Comparison of ENCODE assay signal across 22 cellular contexts in genomic region chr1:9190234-9190633, GRCh38. TPM values are rescaled to one million over a fixed set of nuclear protein-coding genes. Genes with fewer than 3 reads are reported as not detected.
DNase-seq lines count a peak whose midpoint lies in the region; ATAC-seq and TF ChIP-seq lines count a peak whose summit lies in the region.
"Had no signal": no experiment of that assay in that cellular context is flagged by ENCODE, and none has a peak within 500 bp of the region (broad histone marks: within the 10 kb centered on the region; RNA-seq: fewer than 3 reads in every experiment).

No MANE protein-coding gene starts in this region.

- no peak overlapping the region for H3K4me2 ChIP-seq in H9 (ENCODE audit: insufficient read depth, insufficient read length, low read length)
- H3K4me2 ChIP-seq: BLaER1 had no signal

- no peak overlapping the region for H3K9ac ChIP-seq in H9 (ENCODE audit: extremely low read depth, insufficient read length, low read length)
- H3K9ac ChIP-seq: BLaER1 had no signal

- no peak overlapping the region for H2BK20ac ChIP-seq in H9 (ENCODE audit: low read depth, low read length, poor library complexity, severe bottlenecking)

- H3K56ac ChIP-seq in H9 (ENCODE audit: insufficient read length, low read depth, low read length) = no peak overlapping the region

- H3K23ac ChIP-seq in H9 (ENCODE audit: insufficient read length, low read depth, low read length) = no peak overlapping the region

- no peak overlapping the region for H3K27ac ChIP-seq in H9 (ENCODE audit: insufficient read length, low read depth, low read length)
- H3K27ac ChIP-seq: BLaER1 had no signal

- no peaks in the 10 kb centered on the region for H3K23me2 ChIP-seq in H9 (ENCODE audit: insufficient read length, low read depth, low read length, poor library complexity, severe bottlenecking)

- H3K36me3 Mint-ChIP-seq in Caco-2 (ENCODE audit: insufficient read depth, unreplicated experiment) = no peaks in the 10 kb centered on the region
- peaks cover 0 to 3% (median 2%) of the 10 kb centered on the region in 3 experiments; a peak in 1 of 7 replicates for H3K36me3 Mint-ChIP-seq in H9 (ENCODE audit: insufficient read depth in 1 of 3, low read depth in 3 of 3)
- peaks cover 10% of the 10 kb centered on the region for H3K36me3 Mint-ChIP-seq in WTC11
- H3K36me3 Mint-ChIP-seq in neural crest cell (ENCODE audit: low read depth) = no peaks in the 10 kb centered on the region
- peaks cover 2% of the 10 kb centered on the region for H3K36me3 Mint-ChIP-seq in activated CD8-positive, alpha-beta T cell treated with anti-CD3 and anti-CD28 coated beads, Interleukin-2, amount 10 ng/mL, durations not matched to agents 7 days and 5 days (ENCODE audit: low read depth)
- H3K36me3 Mint-ChIP-seq: CD14-positive monocyte; CD4-positive, alpha-beta memory T cell; CD4-positive, CD25-positive, alpha-beta regulatory T cell; CD8-positive, alpha-beta memory T cell had no signal

- H3K27me3 Mint-ChIP-seq in Caco-2 (ENCODE audit: insufficient read depth, unreplicated experiment) (no peaks in the 10 kb centered on the region), H9 (ENCODE audit: low read depth) (peaks cover 14% of the 10 kb centered on the region), WTC11 (ENCODE audit: low read depth) (no peaks in the 10 kb centered on the region), neural crest cell (ENCODE audit: low read depth) (peaks cover 19% of the 10 kb centered on the region)
- H3K27me3 Mint-ChIP-seq in activated CD8-positive, alpha-beta T cell treated with anti-CD3 and anti-CD28 coated beads, Interleukin-2, amount 10 ng/mL, durations not matched to agents 7 days and 5 days (ENCODE audit: low read depth) = peaks cover 27% of the 10 kb centered on the region

- POLR2A ChIA-PET in Caco-2 (lab: Charles Lee) = no interaction called here
- POLR2A ChIA-PET in WTC11 (lab: Charles Lee) = no interaction called here
- POLR2A ChIA-PET in activated CD8-positive, alpha-beta T cell treated with anti-CD3 and anti-CD28 coated beads, Interleukin-2, amount 10 ng/mL, durations not matched to agents 7 days and 5 days (lab: Charles Lee) = no interaction called here

- no CpG with 5 or more reads among the region's 5 CpGs for WGBS in H9 (ENCODE audit: extremely low coverage, insufficient read length, low lambda C conversion rate)

- no peaks in the 10 kb centered on the region for H3K4me1 Mint-ChIP-seq in Caco-2 (ENCODE audit: low read depth, unreplicated experiment)
- H3K4me1 Mint-ChIP-seq in H9 = peaks cover 10 to 20% of the 10 kb centered on the region in 2 experiments
- H3K4me1 Mint-ChIP-seq in WTC11 = peaks cover 18% of the 10 kb centered on the region
- peaks cover 12% of the 10 kb centered on the region for H3K4me1 Mint-ChIP-seq in neural crest cell
- H3K4me1 Mint-ChIP-seq in activated CD8-positive, alpha-beta T cell treated with anti-CD3 and anti-CD28 coated beads, Interleukin-2, amount 10 ng/mL, durations not matched to agents 7 days and 5 days (ENCODE audit: low read depth) = peaks cover 6% of the 10 kb centered on the region
- H3K4me1 Mint-ChIP-seq: CD4-positive, alpha-beta memory T cell; CD8-positive, alpha-beta memory T cell had no signal

- H3K27me3 ChIP-seq in Caco-2 (replicated peaks; ENCODE audit: control insufficient read depth, insufficient read depth, low read length) (no peaks in the 10 kb centered on the region), H9 (ENCODE audit: insufficient read depth, low read length) (no peaks in the 10 kb centered on the region)
- H3K27me3 ChIP-seq: BE2C, BLaER1 had no signal

- no peak overlapping the region for H2BK5ac ChIP-seq in H9 (ENCODE audit: insufficient read length, low read length)

- no peak overlapping the region for H2BK12ac ChIP-seq in H9 (ENCODE audit: insufficient read length, low read depth, low read length)

- H2AK5ac ChIP-seq in H9 (ENCODE audit: insufficient read length, low read length) = no peak overlapping the region

- no TSS peak for BruUV-seq in Caco-2 (replicated peaks; lab: Mats Ljungman, UMichigan)

- no peak overlapping the region for H4K8ac ChIP-seq in H9 (replicated peaks; ENCODE audit: insufficient read length, low read depth, low read length)

- no peaks in the 10 kb centered on the region for H3K36me3 ChIP-seq in Caco-2 (ENCODE audit: control insufficient read depth, insufficient read depth, low read length)
- H3K36me3 ChIP-seq: BE2C, BLaER1 had no signal

- no peak for ATAC-seq in WTC11
- ATAC-seq in activated CD8-positive, alpha-beta T cell treated with anti-CD3 and anti-CD28 coated beads, Interleukin-2, amount 10 ng/mL, durations not matched to agents 7 days and 5 days = no peak
- ATAC-seq in sciatic nerve = no peak
- ATAC-seq in HG03460 (IDR thresholded peaks at IDR 0.05; ENCODE audit: unreplicated experiment) = no peak
- ATAC-seq: GM12878 had no signal

- H4K20me1 ChIP-seq in H9 (ENCODE audit: control insufficient read depth, insufficient read depth, insufficient read length) = no peaks in the 10 kb centered on the region
- H4K20me1 ChIP-seq: BLaER1 had no signal

- DNase-seq in Caco-2 = no peak
- DNase-seq in H9 = no peak
- DNase-seq in WTC11 (ENCODE audit: low spot score) = no peak
- DNase-seq in neural crest cell (ENCODE audit: low read depth, low spot score) = no peak
- DNase-seq in activated CD8-positive, alpha-beta T cell treated with anti-CD3 and anti-CD28 coated beads, Interleukin-2, amount 10 ng/mL, durations not matched to agents 7 days and 5 days = no peak
- DNase-seq in sciatic nerve (ENCODE audit: low spot score) = no peak
- no peak for DNase-seq in HuH-7 (ENCODE audit: low spot score)
- DNase-seq: 8988T; ACHN; BE2C; C1 segment of cervical spinal cord; Calu3; CD4-positive, alpha-beta memory T cell; CD4-positive, CD25-positive, alpha-beta regulatory T cell; CD8-positive, alpha-beta memory T cell; COR-L47; DMS79 treated with DMSO at 0.1 percent for 48 hours; GDM1 had no signal

- TF ChIP-seq CTCF in Caco-2 (IDR thresholded peaks at IDR 0.05; ENCODE audit: insufficient read depth in 1 of 2, low read depth in 1 of 2, low read length in 1 of 2, severe bottlenecking in 1 of 2, unreplicated experiment in 1 of 2) (no peak), H9 (conservative IDR thresholded peaks at IDR 0.05) (no peak), WTC11 (IDR thresholded peaks at IDR 0.05) (no peak), neural crest cell (conservative IDR thresholded peaks at IDR 0.05) (no peak)

- no peak overlapping the region for H4K5ac ChIP-seq in H9 (ENCODE audit: insufficient read length, low read depth, low read length)

- H3T11ph ChIP-seq in H9 (ENCODE audit: low read length) = no peak overlapping the region

- H3K14ac ChIP-seq in H9 (ENCODE audit: insufficient read depth, low read length) = no peak overlapping the region

- H3K9me3 Mint-ChIP-seq in Caco-2 (ENCODE audit: unreplicated experiment) (no peaks in the 10 kb centered on the region), H9 (peaks cover 0 to 4% of the 10 kb centered on the region in 2 experiments; a peak in 2 of 5 replicates), WTC11 (peaks cover 10% of the 10 kb centered on the region; the same call in 1 of the 2 replicates), neural crest cell (peaks cover 4% of the 10 kb centered on the region)
- no peaks in the 10 kb centered on the region for H3K9me3 Mint-ChIP-seq in activated CD8-positive, alpha-beta T cell treated with anti-CD3 and anti-CD28 coated beads, Interleukin-2, amount 10 ng/mL, durations not matched to agents 7 days and 5 days (ENCODE audit: insufficient read depth)
- H3K9me3 Mint-ChIP-seq: CD14-positive monocyte; CD4-positive, alpha-beta memory T cell; CD8-positive, alpha-beta memory T cell had no signal

- H2AFZ ChIP-seq in H9 (ENCODE audit: low read length) = no peak overlapping the region

- no peak overlapping the region for H3K18ac ChIP-seq in H9 (ENCODE audit: insufficient read length, low read depth, low read length)

- H2BK120ac ChIP-seq in H9 (ENCODE audit: low read depth, low read length, poor library complexity, severe bottlenecking) = no peak overlapping the region

- peak overlapping the region; percentile 27 for H4K91ac ChIP-seq in H9 (ENCODE audit: insufficient read length, low read depth, low read length)

- H2BK15ac ChIP-seq in H9 (ENCODE audit: low read depth, low read length) = no peak overlapping the region

- no peaks in the 10 kb centered on the region for H3K79me1 ChIP-seq in H9 (ENCODE audit: insufficient read depth, low read depth, low read length, poor library complexity, severe bottlenecking)

- intact Hi-C loops in Caco-2 (cut with micrococcal nuclease; ENCODE audit: unreplicated experiment) (no loop called here), sciatic nerve (cut with DNase I) (no loop called here)

- no peaks in the 10 kb centered on the region for H3K9me3 ChIP-seq in Caco-2
- no peaks in the 10 kb centered on the region for H3K9me3 ChIP-seq in H9 (ENCODE audit: control insufficient read depth, low read depth, low read length)
- H3K9me3 ChIP-seq: BE2C, BLaER1 had no signal

- H3K4ac ChIP-seq in H9 (ENCODE audit: low read depth, low read length) = no peak overlapping the region

- CTCF ChIA-PET in Caco-2 (lab: Charles Lee) (no interaction called here), WTC11 (lab: Charles Lee) (no interaction called here)
- CTCF ChIA-PET in activated CD8-positive, alpha-beta T cell treated with anti-CD3 and anti-CD28 coated beads, Interleukin-2, amount 10 ng/mL, durations not matched to agents 7 days and 5 days (lab: Charles Lee) = no interaction called here

- no peak overlapping the region for H3K4me3 ChIP-seq in Caco-2 (ENCODE audit: low read depth, low read length)
- H3K4me3 ChIP-seq: BLaER1, GM12878 had no signal

- H3K4me3 Mint-ChIP-seq in Caco-2 (ENCODE audit: unreplicated experiment) (no peak overlapping the region), H9 (no peak overlapping the region), WTC11 (no peak overlapping the region), neural crest cell (peak overlapping the region; percentile 44)
- H3K4me3 Mint-ChIP-seq in activated CD8-positive, alpha-beta T cell treated with anti-CD3 and anti-CD28 coated beads, Interleukin-2, amount 10 ng/mL, durations not matched to agents 7 days and 5 days = no peak overlapping the region
- H3K4me3 Mint-ChIP-seq: CD4-positive, alpha-beta memory T cell; CD4-positive, CD25-positive, alpha-beta regulatory T cell; CD8-positive, alpha-beta memory T cell had no signal

- H3K4me1 ChIP-seq in Caco-2 = no peaks in the 10 kb centered on the region
- no peaks in the 10 kb centered on the region for H3K4me1 ChIP-seq in H9 (ENCODE audit: insufficient read depth, low read length)
- H3K4me1 ChIP-seq: BE2C had no signal

- H3K27ac Mint-ChIP-seq in Caco-2 (ENCODE audit: unreplicated experiment) = peak overlapping the region; percentile 29
- H3K27ac Mint-ChIP-seq in H9 = no peak overlapping the region; a peak in 1 of 7 replicates
- no peak overlapping the region for H3K27ac Mint-ChIP-seq in WTC11
- no peak overlapping the region for H3K27ac Mint-ChIP-seq in neural crest cell (ENCODE audit: unreplicated experiment)
- H3K27ac Mint-ChIP-seq in activated CD8-positive, alpha-beta T cell treated with anti-CD3 and anti-CD28 coated beads, Interleukin-2, amount 10 ng/mL, durations not matched to agents 7 days and 5 days = no peak overlapping the region
- H3K27ac Mint-ChIP-seq: CD4-positive, CD25-positive, alpha-beta regulatory T cell; CD8-positive, alpha-beta memory T cell had no signal

- H3K79me2 ChIP-seq in H9 (ENCODE audit: insufficient read depth, low read length) = no peaks in the 10 kb centered on the region

RNA-seq across cellular contexts. Expression of gene H6PD, which starts 44.3 kb away (rescaled TPM):
- total RNA-seq in Caco-2 (2022) (10.1 and 13.0 TPM in 2 replicates), H9 (2021) (7.6 and 7.9 TPM in 2 replicates), WTC11 (2021) (7.4 to 7.9 TPM (median 7.8 TPM) in 3 replicates), neural crest cell (23.4 and 23.9 TPM in 2 replicates), sciatic nerve (52.9 TPM)
- total RNA-seq in activated CD8-positive, alpha-beta T cell treated with anti-CD3 and anti-CD28 coated beads, Interleukin-2, amount 10 ng/mL, durations not matched to agents 7 days and 5 days = 10 to 100 TPM in 1 of 2 experiments, 1 to 10 TPM in 1; 9.7 to 10.2 TPM
